31 cellular contexts compared by ENCODE assay signal in the genomic region with DNA sequence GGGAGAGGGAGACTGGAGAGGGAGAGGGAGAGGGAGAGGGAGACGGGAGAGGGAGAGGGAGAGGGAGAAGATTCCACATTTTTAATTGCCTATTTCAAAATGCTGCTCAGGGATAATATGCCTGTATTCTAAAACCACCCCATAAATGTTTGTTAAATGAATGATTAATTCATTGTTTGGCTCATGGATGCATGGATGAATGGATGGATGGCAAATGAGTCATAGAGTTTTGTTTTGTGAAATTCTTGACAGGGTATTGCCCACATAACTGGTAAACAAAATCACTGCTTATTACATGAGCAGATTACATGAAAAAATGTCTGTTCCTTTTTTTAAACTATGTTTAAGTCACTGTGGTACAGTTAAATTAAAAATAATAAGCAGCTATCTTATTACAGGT.
"Had no signal": no experiment of that assay in that cellular context is flagged by ENCODE, and none has a peak within 500 bp of the region (broad histone marks: within the 10 kb centered on the region; RNA-seq: fewer than 3 reads in every experiment).

No MANE protein-coding gene starts in this region.

- H3K9me3 Mint-ChIP-seq: activated B cell treated with CpG ODN at 0.5 μM for 24 hours; activated CD4-positive, alpha-beta memory T cell treated with anti-CD3 and anti-CD28 coated beads, Interleukin-2, amount 10 ng/mL, durations not matched to agents 7 days and 5 days had no signal

- H3K4me1 ChIP-seq: ascending aorta, Peyer's patch had no signal

- H3K4me3 Mint-ChIP-seq: activated B cell treated with CpG ODN at 0.5 μM for 24 hours; activated CD4-positive, alpha-beta memory T cell treated with anti-CD3 and anti-CD28 coated beads, Interleukin-2, amount 10 ng/mL, durations not matched to agents 7 days and 5 days; activated CD8-positive, alpha-beta memory T cell treated with anti-CD3 and anti-CD28 coated beads, Interleukin-2, amount 10 ng/mL, durations not matched to agents 7 days and 5 days; activated naive CD4-positive, alpha-beta T cell treated with anti-CD3 and anti-CD28 coated beads, Interleukin-2, amount 10 ng/mL, durations not matched to agents 7 days and 5 days; activated naive CD8-positive, alpha-beta T cell had no signal

- H3K36me3 Mint-ChIP-seq: activated CD8-positive, alpha-beta memory T cell treated with anti-CD3 and anti-CD28 coated beads, Interleukin-2, amount 10 ng/mL, durations not matched to agents 7 days and 5 days; activated naive CD4-positive, alpha-beta T cell treated with anti-CD3 and anti-CD28 coated beads, Interleukin-2, amount 10 ng/mL, durations not matched to agents 7 days and 5 days; activated naive CD8-positive, alpha-beta T cell had no signal

- H3K27me3 ChIP-seq: ascending aorta, Peyer's patch had no signal

- H3K36me3 ChIP-seq: Peyer's patch had no signal

- H3K27ac Mint-ChIP-seq: activated B cell treated with CpG ODN at 0.5 μM for 24 hours; activated CD4-positive, alpha-beta memory T cell treated with anti-CD3 and anti-CD28 coated beads, Interleukin-2, amount 10 ng/mL, durations not matched to agents 7 days and 5 days; activated CD8-positive, alpha-beta memory T cell treated with anti-CD3 and anti-CD28 coated beads, Interleukin-2, amount 10 ng/mL, durations not matched to agents 7 days and 5 days; activated naive CD4-positive, alpha-beta T cell treated with anti-CD3 and anti-CD28 coated beads, Interleukin-2, amount 10 ng/mL, durations not matched to agents 7 days and 5 days; activated naive CD8-positive, alpha-beta T cell had no signal

- H3K4me3 ChIP-seq: ascending aorta, K562, Peyer's patch had no signal

- H3K27me3 Mint-ChIP-seq: activated B cell treated with CpG ODN at 0.5 μM for 24 hours; activated CD4-positive, alpha-beta memory T cell treated with anti-CD3 and anti-CD28 coated beads, Interleukin-2, amount 10 ng/mL, durations not matched to agents 7 days and 5 days; activated CD8-positive, alpha-beta memory T cell treated with anti-CD3 and anti-CD28 coated beads, Interleukin-2, amount 10 ng/mL, durations not matched to agents 7 days and 5 days; activated naive CD4-positive, alpha-beta T cell treated with anti-CD3 and anti-CD28 coated beads, Interleukin-2, amount 10 ng/mL, durations not matched to agents 7 days and 5 days; activated naive CD8-positive, alpha-beta T cell had no signal

- H3K27ac ChIP-seq: ascending aorta, Peyer's patch, VCaP had no signal

- H3K4me1 Mint-ChIP-seq: activated B cell treated with CpG ODN at 0.5 μM for 24 hours; activated CD4-positive, alpha-beta memory T cell treated with anti-CD3 and anti-CD28 coated beads, Interleukin-2, amount 10 ng/mL, durations not matched to agents 7 days and 5 days; activated CD8-positive, alpha-beta memory T cell treated with anti-CD3 and anti-CD28 coated beads, Interleukin-2, amount 10 ng/mL, durations not matched to agents 7 days and 5 days; activated naive CD4-positive, alpha-beta T cell treated with anti-CD3 and anti-CD28 coated beads, Interleukin-2, amount 10 ng/mL, durations not matched to agents 7 days and 5 days had no signal

- DNase-seq: activated B cell treated with CpG ODN at 0.5 μM for 24 hours; activated CD4-positive, alpha-beta memory T cell treated with anti-CD3 and anti-CD28 coated beads, Interleukin-2, amount 10 ng/mL, durations not matched to agents 7 days and 5 days; activated CD4-positive, alpha-beta T cell treated with anti-CD3 and anti-CD28 coated beads for 4 hours; activated CD4-positive, CD25-positive, alpha-beta regulatory T cell treated with anti-CD3 and anti-CD28 coated beads, Interleukin-2, amount 50 U/mL, for 72 hours; activated CD8-positive, alpha-beta memory T cell treated with anti-CD3 and anti-CD28 coated beads for 24 hours; activated CD8-positive, alpha-beta memory T cell treated with anti-CD3 and anti-CD28 coated beads, Interleukin-2, amount 10 ng/mL, durations not matched to agents 7 days and 5 days; activated CD8-positive, alpha-beta memory T cell treated with anti-CD3 and anti-CD28 coated beads, Interleukin-2, amount 50 U/mL, for 48 hours; activated effector memory CD4-positive, alpha-beta T cell treated with Interleukin-2 at 50 U/mL for 16 hours; activated naive CD4-positive, alpha-beta T cell treated with anti-CD3 and anti-CD28 coated beads, Interleukin-2, amount 10 ng/mL, durations not matched to agents 7 days and 5 days; activated T-cell treated with anti-CD3 and anti-CD28 coated beads, Interleukin-2, amount 50 U/mL, for 48 hours; amygdala; caudate nucleus; MM.1S; MV-4-11; NCI-H1092; NCI-H1436 treated with DMSO at 0.1 percent for 48 hours; NCI-H1694 treated with DMSO at 0.1 percent for 48 hours; NCI-H2029; NCI-H345; NCI-H524 treated with DMSO at 0.1 percent for 48 hours; PC-3; Peyer's patch; RPMI8226; SIG-M5; T-helper 1 cell; T-helper 2 cell; T-helper 9 cell had no signal

- H3K9me3 ChIP-seq: ascending aorta, Peyer's patch had no signal
